In the genomic region with DNA sequence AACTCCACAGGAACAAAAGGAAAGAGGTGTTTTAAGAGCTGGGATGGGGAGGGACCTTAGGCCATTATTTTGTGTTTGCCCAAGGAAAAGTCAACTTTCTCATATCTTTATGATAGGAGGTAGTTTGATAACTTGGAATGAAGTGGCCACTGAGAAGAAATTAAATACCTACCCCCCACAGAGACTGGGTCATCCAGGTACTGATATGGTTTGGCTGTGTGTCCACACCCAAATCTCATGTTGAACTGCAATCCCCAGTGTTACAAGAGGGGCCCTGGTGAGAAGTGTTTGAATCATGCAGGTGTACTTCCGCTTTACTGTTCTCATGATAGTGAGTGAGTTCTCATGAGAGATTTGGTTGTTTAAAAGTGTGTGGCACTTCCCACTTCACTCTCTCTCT, we compare ENCODE assay signal across 26 cellular contexts.
"Had no signal": no experiment of that assay in that cellular context is flagged by ENCODE, and none has a peak within 500 bp of the region (broad histone marks: within the 10 kb centered on the region; RNA-seq: fewer than 3 reads in every experiment).

No MANE protein-coding gene starts in this region.

- H3K36me3 ChIP-seq: esophagus squamous epithelium, gastrocnemius medialis, heart right ventricle, left lung, lower lobe of right lung had no signal

- ATAC-seq: effector memory CD8-positive, alpha-beta T cell; esophagus mucosa; gastrocnemius medialis; heart right ventricle; left lung; left ventricle myocardium superior; lower lobe of right lung; naive thymus-derived CD4-positive, alpha-beta T cell had no signal

- H3K9me3 ChIP-seq: esophagus squamous epithelium, gastrocnemius medialis, lower lobe of right lung had no signal

- H3K4me3 Mint-ChIP-seq: dendritic cell treated with granulocyte-macrophage colony-stimulating factor and Interleukin-4, amounts not matched to agents 40 ng/mL and 50 ng/mL, for 4 days; effector memory CD8-positive, alpha-beta T cell; endodermal cell; immature natural killer cell; mesothelial cell of epicardium; naive thymus-derived CD4-positive, alpha-beta T cell had no signal

- DNase-seq: cortex of kidney; effector CD8-positive, alpha-beta T cell; effector memory CD8-positive, alpha-beta T cell; endodermal cell; erythroblast; esophagus squamous epithelium; foreskin fibroblast; foreskin melanocyte; gastrocnemius medialis; glutamatergic neuron; head of caudate nucleus; heart right ventricle; hypothalamus; immature natural killer cell; islet precursor cell; kidney; kidney glomerular epithelial cell; left lung; left ventricle myocardium superior; lower lobe of right lung; mesenchymal stem cell; naive thymus-derived CD4-positive, alpha-beta T cell had no signal

- H3K36me3 Mint-ChIP-seq: mesothelial cell of epicardium had no signal

- H3K27ac ChIP-seq: epithelial cell of prostate, esophagus squamous epithelium, gastrocnemius medialis, heart right ventricle, left lung, lower lobe of right lung had no signal

- H3K27ac Mint-ChIP-seq: dendritic cell treated with granulocyte-macrophage colony-stimulating factor and Interleukin-4, amounts not matched to agents 40 ng/mL and 50 ng/mL, for 4 days; effector memory CD8-positive, alpha-beta T cell; endodermal cell; immature natural killer cell; mesothelial cell of epicardium; naive thymus-derived CD4-positive, alpha-beta T cell had no signal

- H3K4me3 ChIP-seq: esophagus squamous epithelium, gastrocnemius medialis, heart right ventricle, left lung, lower lobe of right lung had no signal

- H3K4me1 Mint-ChIP-seq: endodermal cell; immature natural killer cell; mesothelial cell of epicardium; naive thymus-derived CD4-positive, alpha-beta T cell had no signal

- H3K27me3 Mint-ChIP-seq: dendritic cell treated with granulocyte-macrophage colony-stimulating factor and Interleukin-4, amounts not matched to agents 40 ng/mL and 50 ng/mL, for 4 days; effector memory CD8-positive, alpha-beta T cell; naive thymus-derived CD4-positive, alpha-beta T cell had no signal

- H3K27me3 ChIP-seq: esophagus squamous epithelium, gastrocnemius medialis, heart right ventricle, left lung had no signal

- H3K4me1 ChIP-seq: esophagus squamous epithelium, gastrocnemius medialis, heart right ventricle, left lung, lower lobe of right lung had no signal
